Comparison of ENCODE assay signal across 9 cellular contexts in the genomic region with DNA sequence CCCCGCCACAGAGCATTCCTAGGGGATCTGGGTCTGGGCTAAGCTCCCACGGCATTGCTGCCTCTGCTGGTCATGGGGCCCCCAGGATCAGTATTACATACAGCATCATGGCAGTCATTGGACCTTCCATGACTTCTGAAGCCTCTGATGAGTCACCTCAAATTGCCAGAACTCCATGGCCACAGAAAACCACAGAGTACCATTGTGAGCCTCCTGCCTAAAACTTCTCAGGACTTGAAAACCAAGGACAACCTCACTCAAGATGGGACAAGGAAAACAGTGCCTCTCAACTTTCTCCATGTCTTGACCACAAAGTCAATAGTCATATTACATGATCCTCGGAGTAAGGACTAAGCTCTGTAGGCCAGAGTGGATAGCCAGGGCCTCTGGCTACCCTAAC.
"Had no signal": no experiment of that assay in that cellular context is flagged by ENCODE, and none has a peak within 500 bp of the region (broad histone marks: within the 10 kb centered on the region; RNA-seq: fewer than 3 reads in every experiment).

No MANE protein-coding gene starts in this region.

- H3K4me3 ChIP-seq: GM23338, HAP-1 had no signal

- H2AFZ ChIP-seq: GM23338 had no signal

- H3K9me3 ChIP-seq: HAP-1 had no signal

- FAIRE-seq: H1, HTR-8/SVneo had no signal

- ATAC-seq: GM23338, HCT116 had no signal

- H3K4me1 ChIP-seq: HAP-1 had no signal

- H3K36me3 ChIP-seq: HAP-1 had no signal

- H3K4me2 ChIP-seq: GM23338 had no signal

- DNase-seq: H7, HFFc6, KG1 had no signal

- H3K27ac ChIP-seq: HL-60 had no signal
